8 cellular contexts compared by ENCODE assay signal in genomic region chr2:25521665-25522387, GRCh38.
DNase-seq lines count a peak whose midpoint lies in the region; TF ChIP-seq lines count a peak whose summit lies in the region.

No MANE protein-coding gene starts in this region.

- CTCF ChIA-PET in SK-N-SH (lab: Yijun Ruan, JAX): interaction anchor here (0.9 to 4.0 kb wide), 5 partner anchors 145 to 210 kb away, joined by 3 to 25 read pairs (median 8); partner anchors contain the start of gene DNMT3A

- H3K36me3 ChIP-seq in SK-N-SH (replicated peaks in 1 of 2; ENCODE audit: control insufficient read depth in 1 of 2, insufficient read depth in 2 of 2, low read length in 1 of 2): no peaks in the 10 kb centered on the region
- H3K36me3 ChIP-seq in tibial artery: no peaks in the 10 kb centered on the region

- no peak for TF ChIP-seq EP300 in SK-N-SH (IDR thresholded peaks at IDR 0.05; ENCODE audit: borderline replicate concordance in 1 of 2, low read depth in 1 of 2, low read length in 1 of 2)

- H3K4me1 Mint-ChIP-seq in activated naive CD4-positive, alpha-beta T cell treated with anti-CD3 and anti-CD28 coated beads, Interleukin-2, amount 50 U/mL, for 24 hours: peaks cover 8% of the 10 kb centered on the region

- H4K20me1 ChIP-seq in SK-N-SH (ENCODE audit: insufficient read depth): no peaks in the 10 kb centered on the region

- H3K9ac ChIP-seq in SK-N-SH: no peak overlapping the region

- H3K9me2 ChIP-seq in SK-N-SH: no peaks in the 10 kb centered on the region

- intact Hi-C loops in dorsolateral prefrontal cortex (cut with DNase I) (loop anchor here (5.0 to 10.0 kb wide), 6 partner anchors 45 to 180 kb away; partner anchors contain the start of gene DNMT3A (in 1 of the 2)), tibial artery (cut with DNase I; ENCODE audit: low total_unique reads) (loop anchor here (10.0 kb wide), 2 partner anchors 147 to 247 kb away; no protein-coding TSS in a partner anchor)

- H3F3A ChIP-seq in SK-N-SH (replicated peaks; ENCODE audit: insufficient read depth): peaks cover 5% of the 10 kb centered on the region

- H3K4me1 ChIP-seq in SK-N-SH (ENCODE audit: control insufficient read depth in 1 of 2, insufficient read depth in 2 of 2, low read depth in 1 of 2, low read length in 1 of 2) (peaks cover 4% of the 10 kb centered on the region in 2 experiments), tibial artery (no peaks in the 10 kb centered on the region)

- H2AFZ ChIP-seq in SK-N-SH (ENCODE audit: low read depth): peak overlapping the region; percentile 63

- no peaks in the 10 kb centered on the region for H3K9me3 Mint-ChIP-seq in activated naive CD4-positive, alpha-beta T cell treated with anti-CD3 and anti-CD28 coated beads, Interleukin-2, amount 50 U/mL, for 24 hours

- H3K4me3 ChIP-seq in SK-N-SH (ENCODE audit: low read depth in 2 of 2, low read length in 1 of 2) (no peak overlapping the region; a peak in 1 of 4 replicates), dorsolateral prefrontal cortex (peak overlapping the region in 54 of 59 donors; percentile 2 to 63 (median 38)), tibial artery (peak overlapping the region in 1 of 2 donors; percentile 9)

- TF ChIP-seq CTCF in SK-N-SH (IDR thresholded peaks at IDR 0.05): peak; percentile 95
- peak; percentile 73 to 94 (median 87) for TF ChIP-seq CTCF in dorsolateral prefrontal cortex (IDR thresholded peaks at IDR 0.05 in 54 of 56, conservative IDR thresholded peaks at IDR 0.05 in 2 of 56; ENCODE audit: low read depth in 1 of 56, partially characterized antibody in 56 of 56)
- peak; percentile 63 to 74 for TF ChIP-seq CTCF in tibial artery (IDR thresholded peaks at IDR 0.05)

- no peaks in the 10 kb centered on the region for H3K27me3 ChIP-seq in SK-N-SH (ENCODE audit: insufficient read depth)
- H3K27me3 ChIP-seq in dorsolateral prefrontal cortex: no peaks in the 10 kb centered on the region
- H3K27me3 ChIP-seq in tibial artery: no peaks in the 10 kb centered on the region

- H3K27me3 Mint-ChIP-seq in activated naive CD4-positive, alpha-beta T cell treated with anti-CD3 and anti-CD28 coated beads, Interleukin-2, amount 50 U/mL, for 24 hours: no peaks in the 10 kb centered on the region

- no peaks in the 10 kb centered on the region for H3K79me2 ChIP-seq in SK-N-SH (ENCODE audit: insufficient read depth)

- H3K27ac ChIP-seq in SK-N-SH (ENCODE audit: low read depth in 2 of 2, low read length in 1 of 2) (peak overlapping the region; percentile 4 to 39; a peak in 2 of 4 replicates), dorsolateral prefrontal cortex (peak overlapping the region in 46 of 59 donors; percentile 3 to 82 (median 55)), tibial artery (no peak overlapping the region)

- peak overlapping the region; percentile 53 for H3K4me2 ChIP-seq in SK-N-SH

- no peak for DNase-seq in activated naive CD4-positive, alpha-beta T cell (lab: John Stamatoyannopoulos, UW)
- DNase-seq in HCEC 1CT: peak; percentile 65
- peak; percentile 69 for DNase-seq in NCI-H1105 (lab: John Stamatoyannopoulos, UW)
- DNase-seq in SK-N-SH: peak; percentile 66
- peak in 1 of 10 donors; percentile 29 for DNase-seq in dorsolateral prefrontal cortex
- DNase-seq in midbrain (lab: John Stamatoyannopoulos, UW): peak; percentile 67
- no peak for DNase-seq in tibial artery

- H3K4me3 Mint-ChIP-seq in activated naive CD4-positive, alpha-beta T cell treated with anti-CD3 and anti-CD28 coated beads, Interleukin-2, amount 50 U/mL, for 24 hours: peak overlapping the region; percentile 6

- 58% methylated on average over 10 of the region's 10 CpGs for WGBS in SK-N-SH (ENCODE audit: low lambda C conversion rate)

- H3K36me3 Mint-ChIP-seq in activated naive CD4-positive, alpha-beta T cell treated with anti-CD3 and anti-CD28 coated beads, Interleukin-2, amount 50 U/mL, for 24 hours: peaks cover 2% of the 10 kb centered on the region

- no peaks in the 10 kb centered on the region for H3K9me3 ChIP-seq in SK-N-SH
- H3K9me3 ChIP-seq in tibial artery: no peaks in the 10 kb centered on the region

- peak; percentile 94 for TF ChIP-seq RAD21 in SK-N-SH (IDR thresholded peaks at IDR 0.05; ENCODE audit: low read length)

- peak overlapping the region; percentile 31 for H3K27ac Mint-ChIP-seq in activated naive CD4-positive, alpha-beta T cell treated with anti-CD3 and anti-CD28 coated beads, Interleukin-2, amount 50 U/mL, for 24 hours

- POLR2A ChIA-PET in SK-N-SH (lab: Yijun Ruan, JAX): no interaction called here

TF ChIP-seq in SK-N-SH, 30 proteins besides CTCF, POLR2A, EP300 and RAD21:
- TF ChIP-seq RXRA (IDR thresholded peaks at IDR 0.05; ENCODE audit: borderline replicate concordance, low read depth): no peak
- TF ChIP-seq YY1 (IDR thresholded peaks at IDR 0.05; ENCODE audit: low read depth): no peak
- TF ChIP-seq SMC3 (IDR thresholded peaks at IDR 0.05; ENCODE audit: low read depth, low read length): peak; percentile 86
- no peak for TF ChIP-seq FOXM1 (IDR thresholded peaks at IDR 0.05; ENCODE audit: low read depth)
- TF ChIP-seq FOXJ3 (CRISPR knock-in tag; IDR thresholded peaks at IDR 0.05): peak; percentile 56; the same call in 1 of the 2 replicates
- TF ChIP-seq CHD2 (IDR thresholded peaks at IDR 0.05; ENCODE audit: low read length, partially characterized antibody): peak; percentile 47
- TF ChIP-seq, protein P1, sequence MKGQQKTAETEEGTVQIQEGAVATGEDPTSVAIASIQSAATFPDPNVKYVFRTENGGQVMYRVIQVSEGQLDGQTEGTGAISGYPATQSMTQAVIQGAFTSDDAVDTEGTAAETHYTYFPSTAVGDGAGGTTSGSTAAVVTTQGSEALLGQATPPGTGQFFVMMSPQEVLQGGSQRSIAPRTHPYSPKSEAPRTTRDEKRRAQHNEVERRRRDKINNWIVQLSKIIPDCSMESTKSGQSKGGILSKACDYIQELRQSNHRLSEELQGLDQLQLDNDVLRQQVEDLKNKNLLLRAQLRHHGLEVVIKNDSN (IDR thresholded peaks at IDR 0.05; ENCODE audit: borderline replicate concordance, low read depth): no peak
TF ChIP-seq in SK-N-SH: peak in this region for 3.

Comparison
In these comparisons a context has a peak if more than half of its experiments do, and no peak if none do; other contexts are left out.
1. DNase-seq: peak in HCEC 1CT (single experiment), NCI-H1105 (single experiment), SK-N-SH (single experiment) and midbrain (single experiment); none in activated naive CD4-positive, alpha-beta T cell (0 of 4) and tibial artery (0 of 2).
2. H3K27ac ChIP-seq: peak in SK-N-SH (2 of 2) and dorsolateral prefrontal cortex (46 of 59); none in tibial artery (0 of 2).
3. H3K4me3 ChIP-seq: peak in dorsolateral prefrontal cortex (54 of 59); none in SK-N-SH (0 of 2).
4. Peak in every context shown above with its lines, with median percentiles within 50 percentile points of each other: CTCF ChIP-seq.